15 cellular contexts compared by ENCODE assay signal in genomic region chr1:54813479-54814147, GRCh38. TPM values are rescaled to one million over a fixed set of nuclear protein-coding genes. Genes with fewer than 3 reads are reported as not detected.
A peak's percentile ranks its signal among the peaks of the same experiment; 100 is the strongest.
DNase-seq lines count a peak whose midpoint lies in the region; ATAC-seq, FAIRE-seq and TF ChIP-seq lines count a peak whose summit lies in the region.
"Had no signal": no experiment of that assay in that cellular context is flagged by ENCODE, and none has a peak within 500 bp of the region (broad histone marks: within the 10 kb centered on the region; RNA-seq: fewer than 3 reads in every experiment).

No MANE protein-coding gene starts in this region.

- no peak overlapping the region for H2BK120ac ChIP-seq in neuronal stem cell (ENCODE audit: low read depth, low read length)

- no peak overlapping the region for H4K8ac ChIP-seq in neuronal stem cell (ENCODE audit: low read depth, low read length)

- H4K91ac ChIP-seq in neuronal stem cell (ENCODE audit: low read depth, low read length, poor library complexity): no peak overlapping the region

- DNase-seq in GM12892 (ENCODE audit: insufficient read length) (no peak), epidermal melanocyte (ENCODE audit: insufficient read length, low spot score) (peak; percentile 8), neuronal stem cell (ENCODE audit: low spot score) (no peak), SIG-M5 (lab: John Stamatoyannopoulos, UW) (no peak), kidney tubule cell (ENCODE audit: low spot score) (no peak)
- DNase-seq: DMS153, erythroblast, Kasumi-1, right cardiac atrium, T-helper 9 cell had no signal

- peak overlapping the region; percentile 73 for H2AFZ ChIP-seq in neuronal stem cell (ENCODE audit: low read length)

- peaks cover 0 to 51% (median 0%) of the 10 kb centered on the region in 3 experiments for H3K27me3 ChIP-seq in neuronal stem cell (ENCODE audit: control insufficient read depth in 3 of 3, insufficient read depth in 3 of 3, low read depth in 1 of 3, low read length in 3 of 3)

- no peaks in the 10 kb centered on the region for H3K9me3 ChIP-seq in neuronal stem cell (replicated peaks in 1 of 2; ENCODE audit: control insufficient read depth in 2 of 2, insufficient read depth in 1 of 2, low read depth in 1 of 2, low read length in 2 of 2)

- H3K23ac ChIP-seq in neuronal stem cell (ENCODE audit: low read depth, low read length, poor library complexity): no peak overlapping the region

- peak overlapping the region; percentile 12 for H3K4me2 ChIP-seq in neuronal stem cell (ENCODE audit: insufficient read depth, low read length, poor library complexity, severe bottlenecking)

- no peaks in the 10 kb centered on the region for H3K79me1 ChIP-seq in neuronal stem cell (ENCODE audit: low read depth, low read length)

- no peak overlapping the region for H2BK5ac ChIP-seq in neuronal stem cell (ENCODE audit: low read length)

- H2BK12ac ChIP-seq in neuronal stem cell (ENCODE audit: low read length): no peak overlapping the region

- no peaks in the 10 kb centered on the region for H3K36me3 ChIP-seq in neuronal stem cell (replicated peaks in 1 of 2; ENCODE audit: control insufficient read depth in 2 of 2, insufficient read depth in 2 of 2, low read length in 2 of 2)

- WGBS in neuronal stem cell (ENCODE audit: extremely low coverage in 2 of 2, insufficient read length in 2 of 2, insufficient replicate concordance in 1 of 2), 2 donors: no CpG with 5 or more reads among the region's 14 CpGs

- H3K18ac ChIP-seq in neuronal stem cell (ENCODE audit: low read length): no peak overlapping the region

- H2BK15ac ChIP-seq in neuronal stem cell (ENCODE audit: low read length): peak overlapping the region; percentile 30

- ATAC-seq in HG02610 (IDR thresholded peaks at IDR 0.05; ENCODE audit: unreplicated experiment) (peak; percentile 13), GM21825 (IDR thresholded peaks at IDR 0.05; ENCODE audit: unreplicated experiment) (no peak)
- ATAC-seq: HCT116, right cardiac atrium had no signal

- H3K4ac ChIP-seq in neuronal stem cell (ENCODE audit: low read length): no peak overlapping the region

- H3K4me3 ChIP-seq in neuronal stem cell (ENCODE audit: low read length in 2 of 2): no peak overlapping the region

- H3K14ac ChIP-seq in neuronal stem cell (ENCODE audit: low read length): no peak overlapping the region

- peaks cover 8 to 10% of the 10 kb centered on the region in 2 donors for H3K4me1 ChIP-seq in neuronal stem cell (ENCODE audit: control insufficient read depth in 2 of 2, insufficient read depth in 1 of 2, low read depth in 1 of 2, low read length in 2 of 2)

- FAIRE-seq in GM12892 (lab: Jason Lieb, UNC): peak; percentile 73

- H3K9ac ChIP-seq in neuronal stem cell (ENCODE audit: low read depth, low read length, poor library complexity): no peak overlapping the region

- H2AK5ac ChIP-seq in neuronal stem cell (ENCODE audit: low read depth, low read length): no peak overlapping the region

- TF ChIP-seq POLR2A in GM12892 (IDR thresholded peaks at IDR 0.05; ENCODE audit: low read depth, low read length): no peak

- H3K27ac ChIP-seq in neuronal stem cell (replicated peaks; ENCODE audit: low read length): no peak overlapping the region
- H3K27ac ChIP-seq: HL-60 had no signal

RNA-seq across cellular contexts. Expression of gene TTC22, which starts 12.5 kb away (rescaled TPM):
- polyA plus RNA-seq in GM12892 (2012; ENCODE audit: missing spikeins): 0.53 TPM
- polyA plus RNA-seq in neuronal stem cell (2013, experiment 1 of 2): 0.07 TPM
- 0.06 TPM for polyA plus RNA-seq in neuronal stem cell (2013, experiment 2 of 2)
- polyA plus RNA-seq: BJ had no signal

RNA-seq across cellular contexts. Expression of gene PARS2, which starts 49.3 kb away (rescaled TPM):
- 3.2 TPM for polyA plus RNA-seq in GM12892 (2012; ENCODE audit: missing spikeins)
- polyA plus RNA-seq in neuronal stem cell (2013, experiment 1 of 2): 6.1 TPM
- 5.7 TPM for polyA plus RNA-seq in neuronal stem cell (2013, experiment 2 of 2)
